ENCODE assay signal across 12 cellular contexts in genomic region chr6:36858407-36858981, GRCh38. TPM values are rescaled to one million over a fixed set of nuclear protein-coding genes. Genes with fewer than 3 reads are reported as not detected.
A peak's percentile ranks its signal among the peaks of the same experiment; 100 is the strongest.
DNase-seq lines count a peak whose midpoint lies in the region; ATAC-seq and TF ChIP-seq lines count a peak whose summit lies in the region.
"Had no signal": no experiment of that assay in that cellular context is flagged by ENCODE, and none has a peak within 500 bp of the region (broad histone marks: within the 10 kb centered on the region; RNA-seq: fewer than 3 reads in every experiment).

No MANE protein-coding gene starts in this region.

- H3K27me3 ChIP-seq in HUES48 (ENCODE audit: control insufficient read depth, insufficient read depth, low read length) = no peaks in the 10 kb centered on the region
- no peaks in the 10 kb centered on the region for H3K27me3 ChIP-seq in upper lobe of left lung
- H3K27me3 ChIP-seq: neutrophil, tibial artery had no signal

- no peak for TF ChIP-seq CTCF in upper lobe of left lung (IDR thresholded peaks at IDR 0.05)
- no peak for TF ChIP-seq CTCF in Calu3 (IDR thresholded peaks at IDR 0.05; ENCODE audit: unreplicated experiment)

- H3K9me3 ChIP-seq in HUES48 (ENCODE audit: control insufficient read depth, insufficient read depth, low read length) (no peaks in the 10 kb centered on the region), upper lobe of left lung (no peaks in the 10 kb centered on the region)
- H3K9me3 ChIP-seq: neutrophil, tibial artery had no signal

- no peak overlapping the region for H3K9ac ChIP-seq in HUES48 (ENCODE audit: low read depth, low read length)

- H3K27ac ChIP-seq in HUES48 (ENCODE audit: low read depth, low read length) (peak overlapping the region; percentile 86), upper lobe of left lung (peak overlapping the region in 1 of 4 donors; percentile 34)
- H3K27ac ChIP-seq: neutrophil had no signal

- H3K36me3 ChIP-seq in HUES48 (ENCODE audit: control insufficient read depth, insufficient read depth, low read length) (peaks cover 61% of the 10 kb centered on the region), upper lobe of left lung (peaks cover 0 to 26% (median 14%) of the 10 kb centered on the region in 4 donors)

- peak; percentile 41 to 70 for ATAC-seq in upper lobe of left lung (ENCODE audit: low FRiP score in 2 of 2)

- H3K4me3 ChIP-seq in HUES48 (ENCODE audit: low read depth, low read length) = no peak overlapping the region
- H3K4me3 ChIP-seq in upper lobe of left lung = no peak overlapping the region
- H3K4me3 ChIP-seq: tibial artery had no signal

- H3K4me1 ChIP-seq in HUES48 (ENCODE audit: control insufficient read depth, insufficient read depth, low read length) (peaks cover 7% of the 10 kb centered on the region), upper lobe of left lung (peaks cover 0 to 5% (median 1%) of the 10 kb centered on the region in 4 donors)

- POLR2A ChIA-PET in HEK293T (lab: Yijun Ruan, JAX) = interaction anchor here (0.6 kb wide), 1 partner anchor 17 kb away, joined by 3 read pairs; no protein-coding TSS in a partner anchor

- peaks cover 13% of the 10 kb centered on the region for H3K4me1 Mint-ChIP-seq in Calu3 (ENCODE audit: low read depth, unreplicated experiment)

- 83 to 88% methylated on average over 4 to 6 of the region's 6 CpGs for WGBS in upper lobe of left lung, 2 donors

- no peak overlapping the region for H3K4me3 Mint-ChIP-seq in Calu3 (ENCODE audit: low read depth, unreplicated experiment)

- H3K27ac Mint-ChIP-seq in Calu3 (ENCODE audit: unreplicated experiment) = no peak overlapping the region

- no peak for TF ChIP-seq POLR2A in upper lobe of left lung (IDR thresholded peaks at IDR 0.05)

- no TSS peak for BruUV-seq in Calu3 (replicated peaks; lab: Mats Ljungman, UMichigan)

- peaks cover 33% of the 10 kb centered on the region for H3K36me3 Mint-ChIP-seq in Calu3 (ENCODE audit: insufficient read depth, unreplicated experiment)

- intact Hi-C loops in Calu3 (cut with micrococcal nuclease; ENCODE audit: unreplicated experiment) = no loop called here

- TF ChIP-seq EP300 in upper lobe of left lung (IDR thresholded peaks at IDR 0.05) = no peak

- DNase-seq in cerebellar cortex (ENCODE audit: low spot score) (peak; percentile 82), iris pigment epithelial cell (ENCODE audit: low read depth) (peak; percentile 41), upper lobe of left lung (no peak), Calu3 (no peak), HEK293T (ENCODE audit: extremely low spot score) (no peak), DMS79 treated with DMSO at 0.1 percent for 48 hours (lab: John Stamatoyannopoulos, UW) (no peak)
- DNase-seq: DND-41; effector CD8-positive, alpha-beta T cell; stimulated activated CD4-positive, alpha-beta T cell treated with anti-CD3 and anti-CD28 coated beads, Interleukin-4, amount 100 ng/mL, for 4 hours; tibial artery had no signal

- CTCF ChIA-PET in Calu3 (lab: Charles Lee) (no interaction called here), HEK293T (lab: Yijun Ruan, JAX) (no interaction called here)

- no peaks in the 10 kb centered on the region for H3K9me3 Mint-ChIP-seq in Calu3 (ENCODE audit: low read depth, unreplicated experiment)

- no peaks in the 10 kb centered on the region for H3K27me3 Mint-ChIP-seq in Calu3 (ENCODE audit: unreplicated experiment)

TF ChIP-seq in HEK293T, 16 proteins besides CTCF, POLR2A, EP300 and RAD21:
- TF ChIP-seq SP1 (IDR thresholded peaks at IDR 0.05) (no peak), SUZ12 (IDR thresholded peaks at IDR 0.05) (no peak), ARNT (IDR thresholded peaks at IDR 0.05) (no peak), CTBP1 (IDR thresholded peaks at IDR 0.05; ENCODE audit: borderline replicate concordance) (no peak), LEF1 (IDR thresholded peaks at IDR 0.05; ENCODE audit: borderline replicate concordance) (no peak), ELF4 (IDR thresholded peaks at IDR 0.05) (no peak), NFRKB (IDR thresholded peaks at IDR 0.05) (no peak), FOXA1 (IDR thresholded peaks at IDR 0.05) (no peak), PKNOX1 (IDR thresholded peaks at IDR 0.05) (no peak), ZNF384 (IDR thresholded peaks at IDR 0.05) (no peak)
TF ChIP-seq in HEK293T: peak in this region for 0.

RNA-seq across cellular contexts. Expression of gene PPIL1, which starts 16.1 kb away (rescaled TPM):
- total RNA-seq in upper lobe of left lung (10 to 100 TPM in 3 of 6 donors, 1 to 10 TPM in 3; 2.2 to 21.7 (median 11.9) TPM), Calu3 (2022) (59.6 and 64.4 TPM in 2 replicates)

RNA-seq across cellular contexts. Expression of gene CPNE5, which starts 19.2 kb away (rescaled TPM):
- total RNA-seq in upper lobe of left lung (1 to 10 TPM in 4 of 6 donors, under 1 TPM in 2; 0.89 to 5.4 (median 2.5) TPM), Calu3 (2022) (0.12 TPM in 1 of 2 replicates, not detected in the other)

RNA-seq across cellular contexts. Expression of gene C6orf89, which starts 27.3 kb away (rescaled TPM):
- total RNA-seq in upper lobe of left lung (10 to 100 TPM; 22.0 to 60.8 (median 42.5) TPM), Calu3 (2022) (58.3 and 61.1 TPM in 2 replicates)

Comparison
In these comparisons a context has a peak if more than half of its experiments do, and no peak if none do; other contexts are left out.
1. DNase-seq: peak in cerebellar cortex (single experiment) and iris pigment epithelial cell (single experiment); none in upper lobe of left lung (0 of 2), Calu3 (single experiment), HEK293T (single experiment) and DMS79 treated with DMSO at 0.1 percent for 48 hours (single experiment).